Comparison of ENCODE assay signal across 1 cellular context in the genomic region with DNA sequence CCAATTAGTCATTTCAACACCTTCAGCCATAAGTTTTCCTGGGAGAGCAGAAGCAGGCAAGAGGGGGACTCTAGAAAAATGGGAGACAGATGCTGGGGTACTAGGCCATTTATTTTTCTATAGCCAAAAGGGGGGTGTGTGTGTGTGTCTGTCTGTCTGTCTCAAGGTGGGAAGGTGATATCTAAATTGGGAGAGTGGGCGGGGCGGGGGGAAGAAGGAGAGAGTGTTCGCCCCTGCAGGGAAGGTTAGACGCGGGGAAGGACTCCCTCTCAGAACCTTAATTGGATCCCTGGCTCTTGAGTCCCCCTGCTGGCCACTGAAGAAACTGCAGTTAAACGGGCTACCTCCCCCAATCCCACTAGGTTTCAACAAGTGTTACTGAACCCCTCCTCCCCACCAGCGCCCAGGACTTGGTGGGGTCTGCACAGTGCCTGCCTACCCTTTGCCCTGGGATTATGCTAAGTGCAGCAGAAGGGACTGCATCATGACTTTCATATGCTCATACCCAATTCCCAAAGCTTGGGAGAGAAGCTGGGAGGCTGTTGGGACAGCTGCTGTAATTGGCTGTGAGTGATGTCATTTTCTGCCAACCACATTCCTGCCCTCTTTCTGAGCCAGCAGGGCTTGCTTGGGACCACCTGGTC.
TF ChIP-seq lines count a peak whose summit lies in the region.

No MANE protein-coding gene starts in this region.

TF ChIP-seq in GM12878, 131 proteins besides CTCF, POLR2A, EP300 and RAD21 (continued from another document):
- TF ChIP-seq IKZF1 (conservative IDR thresholded peaks at IDR 0.05) = 0 out of 2 replicates have a peak, but pooled peaks have one; percentile 14
TF ChIP-seq in GM12878: peak in this region for 8.
